ENCODE assay signal across 26 cellular contexts in the genomic region with DNA sequence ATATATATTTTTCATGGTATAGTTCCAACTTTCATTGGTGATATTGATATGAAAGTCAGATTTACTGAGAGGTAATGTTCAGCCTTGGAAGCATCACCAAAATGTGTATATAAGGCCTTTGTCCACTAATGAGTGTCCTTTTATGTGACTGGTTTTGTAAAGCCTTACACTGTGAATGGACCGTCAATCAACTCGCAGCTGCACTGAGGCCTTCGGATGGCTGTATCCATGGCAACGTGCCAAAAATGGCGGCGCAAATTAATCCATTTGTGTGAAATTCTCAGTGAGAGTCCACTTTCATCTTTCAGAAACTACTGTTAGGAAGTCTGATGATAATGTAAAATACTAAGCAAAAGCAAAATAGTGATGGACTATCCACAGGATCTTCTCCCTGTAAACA.
DNase-seq lines count a peak whose midpoint lies in the region; ATAC-seq and TF ChIP-seq lines count a peak whose summit lies in the region.
"Had no signal": no experiment of that assay in that cellular context is flagged by ENCODE, and none has a peak within 500 bp of the region (broad histone marks: within the 10 kb centered on the region; RNA-seq: fewer than 3 reads in every experiment).

No MANE protein-coding gene starts in this region.

- WGBS in neuronal stem cell (ENCODE audit: extremely low coverage in 2 of 2, insufficient read length in 2 of 2, insufficient replicate concordance in 1 of 2), 2 donors: no CpG with 5 or more reads among the region's 6 CpGs
- 79 to 89% (median 81%) methylated on average over 6 of the region's 6 CpGs for WGBS in ovary, 3 donors
- WGBS in trophoblast cell (ENCODE audit: extremely low coverage, insufficient coverage, insufficient read length): no CpG with 5 or more reads among the region's 6 CpGs

- no peak for TF ChIP-seq POLR2A in ovary (IDR thresholded peaks at IDR 0.05)

- H3K9me3 ChIP-seq in HAP-1: 0 out of 2 replicates have a peak, but pooled peaks cover 2% of the 10 kb centered on the region
- peaks cover 0 to 6% of the 10 kb centered on the region in 2 donors for H3K9me3 ChIP-seq in neuronal stem cell (replicated peaks in 1 of 2; ENCODE audit: control insufficient read depth in 2 of 2, insufficient read depth in 1 of 2, low read depth in 1 of 2, low read length in 2 of 2)
- no peaks in the 10 kb centered on the region for H3K9me3 ChIP-seq in ovary
- H3K9me3 ChIP-seq in trophoblast cell (ENCODE audit: insufficient read depth, low read depth, low read length): no peaks in the 10 kb centered on the region
- H3K9me3 ChIP-seq: right lobe of liver had no signal

- in situ Hi-C loops in HAP-1 (cut with MboI; ENCODE audit: low sequenced_read_pairs): no loop called here

- H3K4ac ChIP-seq in neuronal stem cell (ENCODE audit: low read length): no peak overlapping the region
- H3K4ac ChIP-seq in trophoblast cell (ENCODE audit: low read depth, low read length): no peak overlapping the region

- H2BK5ac ChIP-seq in neuronal stem cell (ENCODE audit: low read length) (no peak overlapping the region), trophoblast cell (ENCODE audit: low read depth, low read length, poor library complexity) (no peak overlapping the region)

- H2BK120ac ChIP-seq in neuronal stem cell (ENCODE audit: low read depth, low read length) (no peak overlapping the region), trophoblast cell (ENCODE audit: insufficient read depth, low read length, poor library complexity) (no peak overlapping the region)

- no peak for TF ChIP-seq EP300 in ovary (IDR thresholded peaks at IDR 0.05)

- H3K4me1 ChIP-seq in HAP-1: peaks cover 7% of the 10 kb centered on the region
- peaks cover 10 to 20% of the 10 kb centered on the region in 2 donors for H3K4me1 ChIP-seq in neuronal stem cell (ENCODE audit: control insufficient read depth in 2 of 2, insufficient read depth in 1 of 2, low read depth in 1 of 2, low read length in 2 of 2)
- no peaks in the 10 kb centered on the region for H3K4me1 ChIP-seq in ovary (ENCODE audit: insufficient read depth)
- H3K4me1 ChIP-seq in trophoblast cell (ENCODE audit: control insufficient read depth in 1 of 2, insufficient read depth in 2 of 2, low read length in 2 of 2): peaks cover 0 to 2% of the 10 kb centered on the region in 2 experiments
- H3K4me1 ChIP-seq: right lobe of liver had no signal

- H2BK12ac ChIP-seq in neuronal stem cell (ENCODE audit: low read length) (no peak overlapping the region), trophoblast cell (ENCODE audit: low read length) (no peak overlapping the region)

- H3K79me1 ChIP-seq in neuronal stem cell (ENCODE audit: low read depth, low read length) (no peaks in the 10 kb centered on the region), trophoblast cell (ENCODE audit: low read length) (no peaks in the 10 kb centered on the region)

- H3K36me3 ChIP-seq in HAP-1 (replicated peaks) (no peaks in the 10 kb centered on the region), neuronal stem cell (replicated peaks in 1 of 2; ENCODE audit: control insufficient read depth in 2 of 2, insufficient read depth in 2 of 2, low read length in 2 of 2) (no peaks in the 10 kb centered on the region), ovary (no peaks in the 10 kb centered on the region), trophoblast cell (ENCODE audit: control insufficient read depth in 1 of 2, insufficient read depth in 2 of 2, low read length in 2 of 2) (no peaks in the 10 kb centered on the region)
- H3K36me3 ChIP-seq: brain microvascular endothelial cell, right lobe of liver had no signal

- H4K91ac ChIP-seq in neuronal stem cell (ENCODE audit: low read depth, low read length, poor library complexity) (no peak overlapping the region), trophoblast cell (ENCODE audit: low read depth, low read length) (no peak overlapping the region)

- no peaks in the 10 kb centered on the region for H3K79me2 ChIP-seq in trophoblast cell (ENCODE audit: control insufficient read depth, insufficient read depth, low read length, poor library complexity)

- H4K8ac ChIP-seq in neuronal stem cell (ENCODE audit: low read depth, low read length): no peak overlapping the region
- no peak overlapping the region for H4K8ac ChIP-seq in trophoblast cell (ENCODE audit: low read depth, low read length)

- no peak for ATAC-seq in HG03342 (IDR thresholded peaks at IDR 0.05; ENCODE audit: unreplicated experiment)
- ATAC-seq: effector memory CD8-positive, alpha-beta T cell; esophagus mucosa; right lobe of liver had no signal

- no peak overlapping the region for H4K12ac ChIP-seq in trophoblast cell (ENCODE audit: low read depth, low read length)

- H3K27ac ChIP-seq in neuronal stem cell (replicated peaks; ENCODE audit: low read length) (no peak overlapping the region), ovary (no peak overlapping the region), trophoblast cell (ENCODE audit: low read depth, low read length) (no peak overlapping the region)
- H3K27ac ChIP-seq: brain microvascular endothelial cell, HL-60, right lobe of liver, SK-N-MC had no signal

- intact Hi-C loops in head of caudate nucleus (cut with DNase I): no loop called here
- intact Hi-C loops in ovary (cut with DNase I): no loop called here

- H3K23ac ChIP-seq in neuronal stem cell (ENCODE audit: low read depth, low read length, poor library complexity): no peak overlapping the region
- H3K23ac ChIP-seq in trophoblast cell (ENCODE audit: low read length): no peak overlapping the region

- no peak overlapping the region for H2AK5ac ChIP-seq in neuronal stem cell (ENCODE audit: low read depth, low read length)
- no peak overlapping the region for H2AK5ac ChIP-seq in trophoblast cell (ENCODE audit: low read length)

- no peak overlapping the region for H3K14ac ChIP-seq in neuronal stem cell (ENCODE audit: low read length)
- H3K14ac ChIP-seq in trophoblast cell (ENCODE audit: low read length): no peak overlapping the region

- TF ChIP-seq CTCF in ovary (IDR thresholded peaks at IDR 0.05): no peak

- H3K4me2 ChIP-seq in neuronal stem cell (ENCODE audit: insufficient read depth, low read length, poor library complexity, severe bottlenecking) (peak overlapping the region; percentile 11), trophoblast cell (ENCODE audit: low read length) (no peak overlapping the region)

- no peak overlapping the region for H2BK15ac ChIP-seq in neuronal stem cell (ENCODE audit: low read length)

- H3K27me3 ChIP-seq in HAP-1 (ENCODE audit: low read depth) (no peaks in the 10 kb centered on the region; the same call in 1 of the 2 replicates), neuronal stem cell (ENCODE audit: control insufficient read depth in 3 of 3, insufficient read depth in 3 of 3, low read depth in 1 of 3, low read length in 3 of 3) (no peaks in the 10 kb centered on the region), ovary (no peaks in the 10 kb centered on the region), trophoblast cell (ENCODE audit: insufficient read depth, low read length) (no peaks in the 10 kb centered on the region)
- H3K27me3 ChIP-seq: brain microvascular endothelial cell, right lobe of liver had no signal

- H3K18ac ChIP-seq in neuronal stem cell (ENCODE audit: low read length) (no peak overlapping the region), trophoblast cell (ENCODE audit: low read length) (no peak overlapping the region)

- DNase-seq in HAP-1 (ENCODE audit: low spot score in 2 of 2) (peak; percentile 19 to 55), NCI-H748 (lab: John Stamatoyannopoulos, UW; ENCODE audit: unreplicated experiment) (peak; percentile 93), head of caudate nucleus (peak; percentile 4 to 88 (median 65)), neuronal stem cell (ENCODE audit: low spot score) (peak; percentile 58), ovary (no peak), trophoblast cell (no peak)
- DNase-seq in stimulated activated CD4-positive, alpha-beta T cell treated with anti-CD3 and anti-CD28 coated beads, Interleukin-4, amount 100 ng/mL, for 1 hour: no peak
- DNase-seq: activated CD8-positive, alpha-beta memory T cell treated with anti-CD3 and anti-CD28 coated beads for 24 hours; activated gamma-delta T cell; activated T-cell treated with anti-CD3 and anti-CD28 coated beads, Interleukin-2, amount 50 U/mL, for 1 hour; brain microvascular endothelial cell; effector memory CD8-positive, alpha-beta T cell; foreskin melanocyte; HCEC 1CT; Kasumi-1; NCI-H1048; NCI-H2171; NCI-H524 treated with DMSO at 0.1 percent for 48 hours; right lobe of liver; RPMI8226; stimulated activated naive CD4-positive, alpha-beta T cell treated with Interleukin-2 at 50 U/mL for 16 hours had no signal

- H3K4me3 ChIP-seq in HAP-1: no peak overlapping the region
- H3K4me3 ChIP-seq in neuronal stem cell (ENCODE audit: low read length in 2 of 2): no peak overlapping the region
- no peak overlapping the region for H3K4me3 ChIP-seq in ovary
- H3K4me3 ChIP-seq in trophoblast cell (ENCODE audit: low read depth, low read length): no peak overlapping the region
- H3K4me3 ChIP-seq: lung, right lobe of liver, SK-N-MC had no signal

- H2AFZ ChIP-seq in neuronal stem cell (ENCODE audit: low read length) (peak overlapping the region; percentile 50), trophoblast cell (ENCODE audit: insufficient read depth, low read length, poor library complexity) (no peak overlapping the region)

- no peak overlapping the region for H3K9ac ChIP-seq in neuronal stem cell (ENCODE audit: low read depth, low read length, poor library complexity)
- no peak overlapping the region for H3K9ac ChIP-seq in trophoblast cell (ENCODE audit: low read length)

Comparison
In these comparisons a context has a peak if more than half of its experiments do, and no peak if none do; other contexts are left out.
1. DNase-seq: peak in HAP-1 (2 of 2), NCI-H748 (single experiment), head of caudate nucleus (42 of 42) and neuronal stem cell (single experiment); none in ovary (0 of 5), trophoblast cell (0 of 2) and stimulated activated CD4-positive, alpha-beta T cell treated with anti-CD3 and anti-CD28 coated beads, Interleukin-4, amount 100 ng/mL, for 1 hour (single experiment).